8 cellular contexts compared by ENCODE assay signal in genomic region chr3:100708989-100709839, GRCh38. TPM values are rescaled to one million over a fixed set of nuclear protein-coding genes. Genes with fewer than 3 reads are reported as not detected.
DNase-seq lines count a peak whose midpoint lies in the region; ATAC-seq and TF ChIP-seq lines count a peak whose summit lies in the region.

Gene TFG (plus strand): TSS chr3:100709494. CDS start chr3:100713686, 4,192 bp downstream.

- ATAC-seq in GM19328 (IDR thresholded peaks at IDR 0.05; ENCODE audit: unreplicated experiment) (peak; percentile 96), HG03520 (IDR thresholded peaks at IDR 0.05; ENCODE audit: unreplicated experiment) (peak; percentile 91)

- peak within 1 kb of the TSS; percentile 83 for H3K4me2 ChIP-seq in BLaER1

- POLR2A ChIA-PET in activated CD4-positive, alpha-beta T cell treated with anti-CD3 and anti-CD28 coated beads, Interleukin-2, amount 10 ng/mL, durations not matched to agents 7 days and 5 days (lab: Charles Lee): interaction anchor here (0.5 to 0.6 kb wide), 2 partner anchors 9 to 34 kb away, joined by 3 to 5 read pairs; no protein-coding TSS in a partner anchor

- peaks cover 20% of the 10 kb centered on the region for H3K4me1 ChIP-seq in BLaER1

- peak within 1 kb of the TSS; percentile 96 for H3K9ac ChIP-seq in BLaER1

- CTCF ChIA-PET in activated CD4-positive, alpha-beta T cell treated with anti-CD3 and anti-CD28 coated beads, Interleukin-2, amount 10 ng/mL, durations not matched to agents 7 days and 5 days (lab: Charles Lee): interaction anchor here (0.7 to 2.6 kb wide), 7 partner anchors 9 to 852 kb away, joined by 3 to 10 read pairs (median 5); partner anchors contain the start of gene TRMT10C

- H3K9me3 ChIP-seq in BLaER1: no peaks in the 10 kb centered on the region; the same call in 1 of the 2 replicates

- H3K27me3 ChIP-seq in BLaER1 (no peaks in the 10 kb centered on the region), layer of hippocampus (ENCODE audit: control insufficient read depth, insufficient read depth, low read length) (no peaks in the 10 kb centered on the region)

- H3K4me3 ChIP-seq in BLaER1: peak within 1 kb of the TSS; percentile 92
- H3K4me3 ChIP-seq in coronary artery: peak within 1 kb of the TSS; percentile 97

- peaks cover 39% of the 10 kb centered on the region for H3K36me3 Mint-ChIP-seq in activated CD4-positive, alpha-beta T cell treated with anti-CD3 and anti-CD28 coated beads, Interleukin-2, amount 10 ng/mL, durations not matched to agents 7 days and 5 days (ENCODE audit: low read depth)

- H3K36me3 ChIP-seq in BLaER1: peaks cover 26% of the 10 kb centered on the region

- no peaks in the 10 kb centered on the region for H3K27me3 Mint-ChIP-seq in activated CD4-positive, alpha-beta T cell treated with anti-CD3 and anti-CD28 coated beads, Interleukin-2, amount 10 ng/mL, durations not matched to agents 7 days and 5 days

- TF ChIP-seq CTCF in coronary artery (IDR thresholded peaks at IDR 0.05): no peak

- peak within 1 kb of the TSS; percentile 94 for H3K27ac Mint-ChIP-seq in activated CD4-positive, alpha-beta T cell treated with anti-CD3 and anti-CD28 coated beads, Interleukin-2, amount 10 ng/mL, durations not matched to agents 7 days and 5 days

- H4K20me1 ChIP-seq in BLaER1: peaks cover 44% of the 10 kb centered on the region

- DNase-seq in NCI-H69 (lab: John Stamatoyannopoulos, UW) (peak; percentile 96), coronary artery (ENCODE audit: low spot score) (peak; percentile 99)
- DNase-seq in activated CD4-positive, alpha-beta T cell treated with anti-CD3 and anti-CD28 coated beads, Interleukin-2, amount 10 ng/mL, durations not matched to agents 7 days and 5 days: peak; percentile 97
- DNase-seq in stimulated activated CD4-positive, alpha-beta T cell treated with anti-CD3 and anti-CD28 coated beads, Interleukin-1b, Interleukin-23, amount 100 ng/mL, for 4 hours (ENCODE audit: low read depth in 2 of 2): peak; percentile 95 to 96

- H3K9me3 Mint-ChIP-seq in activated CD4-positive, alpha-beta T cell treated with anti-CD3 and anti-CD28 coated beads, Interleukin-2, amount 10 ng/mL, durations not matched to agents 7 days and 5 days: peaks cover 8% of the 10 kb centered on the region

- H3K4me3 Mint-ChIP-seq in activated CD4-positive, alpha-beta T cell treated with anti-CD3 and anti-CD28 coated beads, Interleukin-2, amount 10 ng/mL, durations not matched to agents 7 days and 5 days: peak within 1 kb of the TSS; percentile 88

- H3K27ac ChIP-seq in BLaER1: peak within 1 kb of the TSS; percentile 97
- H3K27ac ChIP-seq in coronary artery: peak within 1 kb of the TSS; percentile 97 to 100
- H3K27ac ChIP-seq in layer of hippocampus (ENCODE audit: low read depth, low read length): peak within 1 kb of the TSS; percentile 86

- peaks cover 44% of the 10 kb centered on the region for H3K4me1 Mint-ChIP-seq in activated CD4-positive, alpha-beta T cell treated with anti-CD3 and anti-CD28 coated beads, Interleukin-2, amount 10 ng/mL, durations not matched to agents 7 days and 5 days

RNA-seq across cellular contexts. Expression of gene TFG, which starts in this region (rescaled TPM):
- 10 to 100 TPM; 49.1 to 58.5 TPM for total RNA-seq in activated CD4-positive, alpha-beta T cell treated with anti-CD3 and anti-CD28 coated beads, Interleukin-2, amount 10 ng/mL, durations not matched to agents 7 days and 5 days

Comparison
In these comparisons a context has a peak if more than half of its experiments do, and no peak if none do; other contexts are left out.
1. Peak in every context shown above with its lines: DNase-seq, ATAC-seq, H3K4me3 ChIP-seq and H3K27ac ChIP-seq.